ENCODE assay signal across 10 cellular contexts in genomic region chr12:89451876-89452275, GRCh38.
DNase-seq lines count a peak whose midpoint lies in the region; ATAC-seq and TF ChIP-seq lines count a peak whose summit lies in the region.
"Had no signal": no experiment of that assay in that cellular context is flagged by ENCODE, and none has a peak within 500 bp of the region (broad histone marks: within the 10 kb centered on the region; RNA-seq: fewer than 3 reads in every experiment).

No MANE protein-coding gene starts in this region.

- H3K27ac ChIP-seq in esophagus muscularis mucosa (replicated peaks in 1 of 4) = peak overlapping the region; percentile 82 to 86 (median 83)
- H3K27ac ChIP-seq in muscle layer of duodenum (ENCODE audit: low read length) = peak overlapping the region; percentile 89
- H3K27ac ChIP-seq: parathyroid adenoma had no signal

- H3K4me3 ChIP-seq in esophagus muscularis mucosa (peak overlapping the region in 3 of 4 donors; percentile 3 to 24 (median 6)), muscle layer of duodenum (ENCODE audit: low read depth in 1 of 2, low read length in 2 of 2) (peak overlapping the region in 1 of 2 donors; percentile 35)

- ATAC-seq in HG02885 (IDR thresholded peaks at IDR 0.05; ENCODE audit: poor library complexity, unreplicated experiment) = no peak

- no peaks in the 10 kb centered on the region for H3K27me3 ChIP-seq in esophagus muscularis mucosa
- no peaks in the 10 kb centered on the region for H3K27me3 ChIP-seq in muscle layer of duodenum (ENCODE audit: low read depth, low read length)

- TF ChIP-seq POLR2A in esophagus muscularis mucosa (IDR thresholded peaks at IDR 0.05; ENCODE audit: low read depth) = no peak

- no peak for TF ChIP-seq CTCF in esophagus muscularis mucosa (IDR thresholded peaks at IDR 0.05)

- TF ChIP-seq EP300 in esophagus muscularis mucosa (IDR thresholded peaks at IDR 0.05) = no peak

- 13% methylated on average over 9 of the region's 9 CpGs for WGBS in esophagus muscularis mucosa

- H3K9me3 ChIP-seq in esophagus muscularis mucosa (no peaks in the 10 kb centered on the region), muscle layer of duodenum (ENCODE audit: control insufficient read depth in 1 of 2, low read length in 2 of 2) (no peaks in the 10 kb centered on the region)

- H3K4me1 ChIP-seq in esophagus muscularis mucosa = peaks cover 30 to 68% (median 57%) of the 10 kb centered on the region in 4 donors
- H3K4me1 ChIP-seq in muscle layer of duodenum (ENCODE audit: control insufficient read depth in 1 of 2, insufficient read depth in 2 of 2, low read length in 2 of 2) = peaks cover 9 to 17% of the 10 kb centered on the region in 2 donors
- H3K4me1 ChIP-seq: parathyroid adenoma had no signal

- H3K36me3 ChIP-seq in esophagus muscularis mucosa = no peaks in the 10 kb centered on the region
- no peaks in the 10 kb centered on the region for H3K36me3 ChIP-seq in muscle layer of duodenum (ENCODE audit: control insufficient read depth in 1 of 2, insufficient read depth in 2 of 2, low read length in 2 of 2)

- intact Hi-C loops in esophagus muscularis mucosa (cut with DNase I) = loop anchor here (2.0 to 10.0 kb wide), 3 partner anchors 65 to 287 kb away; partner anchors contain the start of gene DUSP6

- peak; percentile 81 for DNase-seq in A172 (ENCODE audit: low spot score)
- peak; percentile 81 for DNase-seq in NCI-H226
- no peak for DNase-seq in esophagus muscularis mucosa (ENCODE audit: extremely low spot score)
- DNase-seq in SKM-1 treated with dmso at 0.1 percent for 144 hours (lab: John Stamatoyannopoulos, UW; ENCODE audit: unreplicated experiment) = no peak
- DNase-seq in activated CD8-positive, alpha-beta memory T cell treated with anti-CD3 and anti-CD28 coated beads, Interleukin-2, amount 50 U/mL, for 4 hours = no peak
- DNase-seq in LoVo (ENCODE audit: low spot score) = no peak
- DNase-seq: NCI-H2081 had no signal

Comparison
In these comparisons a context has a peak if more than half of its experiments do, and no peak if none do; other contexts are left out.
1. DNase-seq: peak in A172 (single experiment) and NCI-H226 (single experiment); none in esophagus muscularis mucosa (single experiment), SKM-1 treated with dmso at 0.1 percent for 144 hours (single experiment), activated CD8-positive, alpha-beta memory T cell treated with anti-CD3 and anti-CD28 coated beads, Interleukin-2, amount 50 U/mL, for 4 hours (single experiment) and LoVo (single experiment).